ENCODE assay signal across 23 cellular contexts in the genomic region with DNA sequence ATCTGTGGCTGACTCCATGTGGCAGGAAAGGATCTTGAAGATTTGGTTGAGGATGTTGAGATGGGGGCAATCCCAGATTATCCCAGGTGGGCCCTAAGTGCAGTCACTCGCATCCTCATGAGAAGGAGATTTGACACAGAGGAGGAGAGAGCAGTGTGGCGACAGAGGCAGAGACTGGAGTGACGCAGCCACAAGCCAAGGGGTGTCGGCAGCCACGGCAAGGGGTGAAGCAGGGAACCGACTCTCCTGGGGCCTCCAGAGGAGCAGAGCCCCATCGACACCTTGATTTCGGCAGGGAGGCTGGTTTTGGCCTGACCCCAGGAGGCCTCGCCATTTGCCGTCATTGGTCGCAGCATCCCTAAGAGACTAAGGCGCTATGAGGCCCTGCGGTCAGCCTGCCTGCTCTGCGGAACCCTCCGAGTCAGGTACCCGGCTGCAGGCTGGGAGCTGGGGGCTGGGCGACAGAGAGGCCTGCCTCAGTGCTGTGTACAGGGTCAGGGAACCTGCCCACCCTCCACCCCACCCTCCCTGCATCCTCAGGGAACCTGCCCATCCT. TPM values are rescaled to one million over a fixed set of nuclear protein-coding genes. Genes with fewer than 3 reads are reported as not detected.
"Had no signal": no experiment of that assay in that cellular context is flagged by ENCODE, and none has a peak within 500 bp of the region (broad histone marks: within the 10 kb centered on the region; RNA-seq: fewer than 3 reads in every experiment).

No MANE protein-coding gene starts in this region.

- H3K9me3 ChIP-seq: left lung, lower lobe of right lung, pancreas, suprapubic skin, upper lobe of left lung, vagina had no signal

- H3K4me1 ChIP-seq: lower lobe of right lung, pancreas, vagina had no signal

- H3K27ac ChIP-seq: epithelial cell of prostate, esophagus muscularis mucosa, gastroesophageal sphincter, left lung, lower lobe of right lung, pancreas, suprapubic skin, tibial artery, upper lobe of left lung, vagina had no signal

- H3K27me3 ChIP-seq: pancreas had no signal

- H3K4me3 ChIP-seq: dorsolateral prefrontal cortex, esophagus muscularis mucosa, gastroesophageal sphincter, left lung, lower lobe of right lung, pancreas, suprapubic skin, tibial artery, upper lobe of left lung, vagina had no signal

- ATAC-seq: gastroesophageal sphincter; left lung; lower lobe of right lung; natural killer cell; pancreas; stimulated activated naive CD8-positive, alpha-beta T cell treated with anti-CD3 and anti-CD28 coated beads, Interleukin-15, Interleukin-2, amounts not matched to agents 100 U/mL and 50 U/mL, for 24 hours had no signal

- DNase-seq: cortex of kidney; dorsolateral prefrontal cortex; effector memory CD4-positive, alpha-beta T cell; immature natural killer cell; lower lobe of right lung; natural killer cell; occipital lobe; small intestine; stimulated activated CD4-positive, alpha-beta T cell treated with anti-CD3 and anti-CD28 coated beads, Interleukin-12 subunit alpha, Interleukin-12 subunit beta, amount 100 ng/mL, for 4 hours; stimulated activated naive CD8-positive, alpha-beta T cell treated with anti-CD3 and anti-CD28 coated beads, Interleukin-15, Interleukin-2, amounts not matched to agents 100 U/mL and 50 U/mL, for 24 hours; tibial artery had no signal

- H3K36me3 ChIP-seq: gastroesophageal sphincter, left lung, lower lobe of right lung, pancreas, suprapubic skin, tibial artery, upper lobe of left lung, vagina had no signal

RNA-seq across cellular contexts. Expression of a gene that starts 12.5 kb away (rescaled TPM):
- polyA plus RNA-seq: immature natural killer cell had no signal

RNA-seq across cellular contexts. Expression of a gene that starts 13.9 kb away (rescaled TPM):
- total RNA-seq: fibroblast of villous mesenchyme, left lung, lower lobe of right lung, myocyte, natural killer cell had no signal
- polyA plus RNA-seq: keratinocyte had no signal

RNA-seq across cellular contexts. Expression of a gene that starts 50.8 kb away (rescaled TPM):
- total RNA-seq: neural crest cell had no signal
